17 cellular contexts compared by ENCODE assay signal in the genomic region with DNA sequence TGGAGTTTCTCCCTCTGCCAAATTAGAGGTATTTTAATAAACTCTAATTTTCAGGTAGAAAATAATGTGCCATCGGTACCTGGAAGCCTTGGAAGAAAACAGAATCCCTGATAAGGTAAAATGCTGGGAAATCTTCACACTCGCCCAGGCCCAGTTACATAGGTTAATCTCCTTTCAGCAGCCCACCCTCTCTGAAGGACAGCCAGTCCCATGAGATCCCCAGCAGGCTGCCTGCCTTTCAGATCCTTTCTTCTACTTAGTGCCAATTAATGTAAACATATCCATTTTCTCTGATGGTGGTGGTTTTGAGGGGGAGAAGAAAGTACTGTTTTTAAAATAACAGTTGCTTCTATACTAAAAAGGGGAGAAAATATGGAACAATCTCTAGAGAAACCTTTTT. TPM values are rescaled to one million over a fixed set of nuclear protein-coding genes. Genes with fewer than 3 reads are reported as not detected.
"Had no signal": no experiment of that assay in that cellular context is flagged by ENCODE, and none has a peak within 500 bp of the region (broad histone marks: within the 10 kb centered on the region; RNA-seq: fewer than 3 reads in every experiment).

No MANE protein-coding gene starts in this region.

- ATAC-seq: activated CD8-positive, alpha-beta T cell treated with anti-CD3 and anti-CD28 coated beads for 36 hours; activated T-cell treated with anti-CD3 and anti-CD28 coated beads, Interleukin-2, amount 50 U/mL, for 72 hours; left cardiac atrium; lower lobe of right lung had no signal

- H3K27me3 ChIP-seq: esophagus muscularis mucosa, stomach had no signal

- H3K9me3 Mint-ChIP-seq: activated CD8-positive, alpha-beta T cell treated with anti-CD3 and anti-CD28 coated beads for 36 hours; activated naive CD8-positive, alpha-beta T cell treated with anti-CD3 and anti-CD28 coated beads, Interleukin-2, amount 10 ng/mL, durations not matched to agents 7 days and 5 days; activated T-cell treated with anti-CD3 and anti-CD28 coated beads, Interleukin-2, amount 50 U/mL, for 72 hours; naive B cell had no signal

- DNase-seq: activated CD8-positive, alpha-beta memory T cell treated with anti-CD3 and anti-CD28 coated beads, Interleukin-2, amount 50 U/mL, for 4 hours; activated CD8-positive, alpha-beta T cell treated with anti-CD3 and anti-CD28 coated beads for 36 hours; activated gamma-delta T cell treated with Interleukin-2 at 50 U/mL for 16 hours; activated naive CD8-positive, alpha-beta T cell treated with anti-CD3 and anti-CD28 coated beads, Interleukin-2, amount 10 ng/mL, durations not matched to agents 7 days and 5 days; activated T-cell treated with anti-CD3 and anti-CD28 coated beads, Interleukin-2, amount 50 U/mL, for 72 hours; anterior cingulate cortex; foreskin fibroblast; left cardiac atrium; lower lobe of right lung; midbrain; naive B cell; retina; stimulated activated CD4-positive, alpha-beta T cell treated with anti-CD3 and anti-CD28 coated beads, Interleukin-4, amount 100 ng/mL, for 1 hour; stomach had no signal

- H3K27ac ChIP-seq: esophagus muscularis mucosa, lower lobe of right lung, parathyroid adenoma, stomach, thoracic aorta had no signal

- H3K4me3 Mint-ChIP-seq: activated CD8-positive, alpha-beta T cell treated with anti-CD3 and anti-CD28 coated beads for 36 hours; activated naive CD8-positive, alpha-beta T cell treated with anti-CD3 and anti-CD28 coated beads, Interleukin-2, amount 10 ng/mL, durations not matched to agents 7 days and 5 days; activated T-cell treated with anti-CD3 and anti-CD28 coated beads, Interleukin-2, amount 50 U/mL, for 72 hours; naive B cell had no signal

- H3K36me3 ChIP-seq: lower lobe of right lung, thoracic aorta had no signal

- H3K27ac Mint-ChIP-seq: activated CD8-positive, alpha-beta T cell treated with anti-CD3 and anti-CD28 coated beads for 36 hours; activated naive CD8-positive, alpha-beta T cell treated with anti-CD3 and anti-CD28 coated beads, Interleukin-2, amount 10 ng/mL, durations not matched to agents 7 days and 5 days; activated T-cell treated with anti-CD3 and anti-CD28 coated beads, Interleukin-2, amount 50 U/mL, for 72 hours had no signal

- H3K4me1 Mint-ChIP-seq: activated naive CD8-positive, alpha-beta T cell treated with anti-CD3 and anti-CD28 coated beads, Interleukin-2, amount 10 ng/mL, durations not matched to agents 7 days and 5 days; naive B cell had no signal

- H3K4me3 ChIP-seq: esophagus muscularis mucosa, lower lobe of right lung, stomach, thoracic aorta had no signal

- H3K4me1 ChIP-seq: lower lobe of right lung, parathyroid adenoma had no signal

- H3K9me3 ChIP-seq: esophagus muscularis mucosa, lower lobe of right lung, stomach, thoracic aorta had no signal

- H3K36me3 Mint-ChIP-seq: activated naive CD8-positive, alpha-beta T cell treated with anti-CD3 and anti-CD28 coated beads, Interleukin-2, amount 10 ng/mL, durations not matched to agents 7 days and 5 days; naive B cell had no signal

RNA-seq across cellular contexts. Expression of a gene that starts 12.2 kb away (rescaled TPM):
- total RNA-seq: activated naive CD8-positive, alpha-beta T cell treated with anti-CD3 and anti-CD28 coated beads, Interleukin-2, amount 10 ng/mL, durations not matched to agents 7 days and 5 days; activated T-cell treated with anti-CD3 and anti-CD28 coated beads, Interleukin-2, amount 50 U/mL, for 72 hours had no signal
